25 cellular contexts compared by ENCODE assay signal in genomic region chr1:173365341-173365740, GRCh38.
"Had no signal": no experiment of that assay in that cellular context is flagged by ENCODE, and none has a peak within 500 bp of the region (broad histone marks: within the 10 kb centered on the region; RNA-seq: fewer than 3 reads in every experiment).

No MANE protein-coding gene starts in this region.

- H3K4me3 ChIP-seq: coronary artery, dorsolateral prefrontal cortex, esophagus muscularis mucosa, gastrocnemius medialis, heart right ventricle, left lung, lower lobe of right lung, mucosa of descending colon had no signal

- H3K27ac ChIP-seq: coronary artery, dorsolateral prefrontal cortex, esophagus muscularis mucosa, foreskin keratinocyte, gastrocnemius medialis, heart right ventricle, left lung, lower lobe of right lung had no signal

- DNase-seq: dermis blood vessel endothelial cell; dorsolateral prefrontal cortex; effector CD4-positive, alpha-beta T cell; effector memory CD4-positive, alpha-beta T cell; foreskin keratinocyte; gastrocnemius medialis; glutamatergic neuron; head of caudate nucleus; heart right ventricle; hippocampal formation; islet precursor cell; kidney; kidney glomerular epithelial cell; left cardiac atrium; left lung; left ventricle myocardium superior; lower lobe of right lung; mesenchymal stem cell; mucosa of descending colon; naive B cell; naive thymus-derived CD8-positive, alpha-beta T cell had no signal

- H3K4me1 ChIP-seq: esophagus muscularis mucosa, gastrocnemius medialis, left lung, lower lobe of right lung had no signal

- ATAC-seq: foreskin keratinocyte; gastrocnemius medialis; heart right ventricle; left cardiac atrium; left lung; left ventricle myocardium superior; lower lobe of right lung; mucosa of descending colon; naive thymus-derived CD8-positive, alpha-beta T cell had no signal

- H3K9me3 ChIP-seq: gastrocnemius medialis, lower lobe of right lung, mucosa of descending colon had no signal

- FAIRE-seq: colon, endothelial cell of umbilical vein had no signal
